In genomic region chr9:3920586-3921582, GRCh38 we compare ENCODE assay signal across 1 cellular context.
TF ChIP-seq lines count a peak whose summit lies in the region.

No MANE protein-coding gene starts in this region.

TF ChIP-seq in HepG2, 621 proteins besides CTCF, POLR2A, EP300 and RAD21 (continued from another document and continues in another):
- TF ChIP-seq MNT (IDR thresholded peaks at IDR 0.05) (no peak), YY1 (IDR thresholded peaks at IDR 0.05; ENCODE audit: insufficient read depth, insufficient replicate concordance, low read depth, low read length) (no peak), MIER3 (CRISPR knock-in tag; IDR thresholded peaks at IDR 0.05; ENCODE audit: borderline replicate concordance) (no peak), ZNF629 (CRISPR knock-in tag; conservative IDR thresholded peaks at IDR 0.05) (no peak), RARA (CRISPR knock-in tag; IDR thresholded peaks at IDR 0.05) (0 out of 2 replicates have a peak, but pooled peaks have one; percentile 31), U2AF1 (optimal IDR thresholded peaks at IDR 0.05; ENCODE audit: low read depth, low read length) (no peak), ZNF253 (CRISPR knock-in tag; IDR thresholded peaks at IDR 0.05; ENCODE audit: borderline replicate concordance) (no peak), ZBTB10 (CRISPR knock-in tag; IDR thresholded peaks at IDR 0.05; ENCODE audit: borderline replicate concordance) (no peak), ZNF451 (CRISPR knock-in tag; IDR thresholded peaks at IDR 0.05) (no peak), KAT2B (IDR thresholded peaks at IDR 0.05; ENCODE audit: borderline replicate concordance, low read depth, low read length) (no peak), ZSCAN25 (CRISPR knock-in tag; IDR thresholded peaks at IDR 0.05) (no peak), ZNF597 (CRISPR knock-in tag; IDR thresholded peaks at IDR 0.05) (no peak), HDAC2 (CRISPR knock-in tag; IDR thresholded peaks at IDR 0.05) (peak; percentile 13; the same call in 1 of the 2 replicates), ZBTB25 (CRISPR knock-in tag; IDR thresholded peaks at IDR 0.05) (no peak), HCFC1 (IDR thresholded peaks at IDR 0.05; ENCODE audit: low read depth, low read length) (no peak), SRSF4 (IDR thresholded peaks at IDR 0.05; ENCODE audit: low read depth, low read length, poor library complexity, severe bottlenecking) (no peak), SRSF1 (optimal IDR thresholded peaks at IDR 0.05; ENCODE audit: low read depth, low read length) (no peak), ZNF225 (CRISPR knock-in tag; IDR thresholded peaks at IDR 0.05) (no peak), ZNF570 (CRISPR knock-in tag; IDR thresholded peaks at IDR 0.05; ENCODE audit: borderline replicate concordance) (no peak), ZNF770 (CRISPR knock-in tag; IDR thresholded peaks at IDR 0.05) (no peak), ZNF362 (CRISPR knock-in tag; IDR thresholded peaks at IDR 0.05; ENCODE audit: borderline replicate concordance) (peak; percentile 24; the same call in 1 of the 2 replicates), IRF2 (CRISPR knock-in tag; IDR thresholded peaks at IDR 0.05) (no peak), ZNF326 (CRISPR knock-in tag; IDR thresholded peaks at IDR 0.05; ENCODE audit: borderline replicate concordance) (no peak), SIX4 (CRISPR knock-in tag; IDR thresholded peaks at IDR 0.05) (0 out of 2 replicates have a peak, but pooled peaks have one; percentile 44), NFATC3 (CRISPR knock-in tag; IDR thresholded peaks at IDR 0.05) (no peak), ZNF619 (CRISPR knock-in tag; IDR thresholded peaks at IDR 0.05) (no peak), GFI1 (CRISPR knock-in tag; IDR thresholded peaks at IDR 0.05; ENCODE audit: borderline replicate concordance) (no peak), SOX5 (CRISPR knock-in tag; IDR thresholded peaks at IDR 0.05; ENCODE audit: borderline replicate concordance) (peak; percentile 71; the same call in 1 of the 2 replicates), RCOR2 (CRISPR knock-in tag; IDR thresholded peaks at IDR 0.05) (peak; percentile 40; the same call in 1 of the 2 replicates), ZNF687 (CRISPR knock-in tag; IDR thresholded peaks at IDR 0.05) (no peak), ZNF720 (CRISPR knock-in tag; IDR thresholded peaks at IDR 0.05) (no peak), HIVEP1 (CRISPR knock-in tag; IDR thresholded peaks at IDR 0.05) (no peak), HDAC6 (IDR thresholded peaks at IDR 0.05; ENCODE audit: low read depth, low read length) (no peak)
- TF ChIP-seq, protein P1, sequence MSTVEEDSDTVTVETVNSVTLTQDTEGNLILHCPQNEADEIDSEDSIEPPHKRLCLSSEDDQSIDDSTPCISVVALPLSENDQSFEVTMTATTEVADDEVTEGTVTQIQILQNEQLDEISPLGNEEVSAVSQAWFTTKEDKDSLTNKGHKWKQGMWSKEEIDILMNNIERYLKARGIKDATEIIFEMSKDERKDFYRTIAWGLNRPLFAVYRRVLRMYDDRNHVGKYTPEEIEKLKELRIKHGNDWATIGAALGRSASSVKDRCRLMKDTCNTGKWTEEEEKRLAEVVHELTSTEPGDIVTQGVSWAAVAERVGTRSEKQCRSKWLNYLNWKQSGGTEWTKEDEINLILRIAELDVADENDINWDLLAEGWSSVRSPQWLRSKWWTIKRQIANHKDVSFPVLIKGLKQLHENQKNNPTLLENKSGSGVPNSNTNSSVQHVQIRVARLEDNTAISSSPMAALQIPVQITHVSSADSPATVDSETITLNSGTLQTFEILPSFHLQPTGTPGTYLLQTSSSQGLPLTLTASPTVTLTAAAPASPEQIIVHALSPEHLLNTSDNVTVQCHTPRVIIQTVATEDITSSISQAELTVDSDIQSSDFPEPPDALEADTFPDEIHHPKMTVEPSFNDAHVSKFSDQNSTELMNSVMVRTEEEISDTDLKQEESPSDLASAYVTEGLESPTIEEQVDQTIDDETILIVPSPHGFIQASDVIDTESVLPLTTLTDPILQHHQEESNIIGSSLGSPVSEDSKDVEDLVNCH (CRISPR knock-in tag; IDR thresholded peaks at IDR 0.05), result no peak
- TF ChIP-seq, protein P2, sequence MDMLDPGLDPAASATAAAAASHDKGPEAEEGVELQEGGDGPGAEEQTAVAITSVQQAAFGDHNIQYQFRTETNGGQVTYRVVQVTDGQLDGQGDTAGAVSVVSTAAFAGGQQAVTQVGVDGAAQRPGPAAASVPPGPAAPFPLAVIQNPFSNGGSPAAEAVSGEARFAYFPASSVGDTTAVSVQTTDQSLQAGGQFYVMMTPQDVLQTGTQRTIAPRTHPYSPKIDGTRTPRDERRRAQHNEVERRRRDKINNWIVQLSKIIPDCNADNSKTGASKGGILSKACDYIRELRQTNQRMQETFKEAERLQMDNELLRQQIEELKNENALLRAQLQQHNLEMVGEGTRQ (IDR thresholded peaks at IDR 0.05; ENCODE audit: low read depth, low read length), result no peak
- TF ChIP-seq, protein P2 (CRISPR knock-in tag; IDR thresholded peaks at IDR 0.05; ENCODE audit: borderline replicate concordance), result no peak
